In the genomic region with DNA sequence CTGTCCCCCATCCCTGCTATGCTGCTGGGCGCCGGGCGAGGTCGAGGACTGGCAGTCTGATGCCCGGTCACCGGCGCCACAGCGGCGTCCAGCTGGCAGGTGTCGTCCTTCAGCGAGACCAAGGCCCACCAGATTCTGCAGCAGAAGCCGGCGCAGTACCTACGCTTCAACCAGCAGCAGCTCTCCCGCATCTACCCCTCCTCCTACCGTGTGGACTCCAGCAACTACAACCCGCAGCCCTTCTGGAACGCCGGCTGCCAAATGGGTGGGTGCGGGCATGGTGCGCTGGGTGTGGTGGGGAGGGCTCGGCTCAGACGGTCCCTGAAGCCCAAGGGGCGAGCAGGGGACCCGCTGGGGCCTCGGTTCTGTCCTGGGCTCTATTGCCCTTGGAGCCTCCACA, we compare ENCODE assay signal across 1 cellular context.
TF ChIP-seq lines count a peak whose summit lies in the region.

No MANE protein-coding gene starts in this region.

TF ChIP-seq in GM12878, 131 proteins besides CTCF, POLR2A, EP300 and RAD21:
- TF ChIP-seq SMARCA5 (IDR thresholded peaks at IDR 0.05), result 0 out of 2 replicates have a peak, but pooled peaks have one; percentile 5
- TF ChIP-seq FOXM1 (IDR thresholded peaks at IDR 0.05; ENCODE audit: low read depth, low read length), result no peak
- no peak for TF ChIP-seq PAX8 (IDR thresholded peaks at IDR 0.05)
- no peak for TF ChIP-seq MYC (IDR thresholded peaks at IDR 0.05; ENCODE audit: insufficient read depth, insufficient read length, insufficient replicate concordance, low read length, severe bottlenecking)
- no peak for TF ChIP-seq DPF2 (IDR thresholded peaks at IDR 0.05)
TF ChIP-seq in GM12878: peak in this region for 1.
